Comparison of ENCODE assay signal across 1 cellular context in the genomic region with DNA sequence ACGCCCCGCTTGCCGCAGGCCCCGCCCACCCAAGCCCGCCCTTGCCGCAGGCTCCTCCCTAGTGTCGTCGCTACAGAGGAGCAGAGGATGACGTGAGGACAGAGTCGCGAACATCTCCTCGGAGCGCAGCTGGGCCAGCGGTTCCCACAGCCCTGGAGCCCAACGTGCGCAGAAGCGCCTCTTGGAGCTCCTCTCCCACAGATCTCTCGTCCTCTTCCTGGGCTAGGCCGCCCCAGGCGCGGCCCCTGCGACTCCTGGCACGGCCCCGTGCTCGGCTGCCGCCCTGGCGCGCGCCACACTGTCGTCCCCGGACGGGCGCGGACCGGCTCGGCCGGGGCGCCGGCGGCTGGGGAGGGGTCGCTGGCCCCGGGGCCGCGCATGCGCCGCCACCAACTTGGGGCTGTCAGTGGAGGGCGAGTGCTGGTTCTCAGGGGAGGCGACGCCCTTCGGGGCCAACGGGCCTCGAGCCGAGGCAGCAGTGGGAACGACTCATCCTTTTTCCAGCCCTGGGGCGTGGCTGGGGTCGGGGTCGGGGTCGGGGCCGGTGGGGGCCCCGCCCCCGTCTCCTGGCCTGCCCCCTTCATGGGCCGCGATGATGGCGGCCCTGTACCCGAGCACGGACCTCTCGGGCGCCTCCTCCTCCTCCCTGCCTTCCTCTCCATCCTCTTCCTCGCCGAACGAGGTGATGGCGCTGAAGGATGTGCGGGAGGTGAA.
TF ChIP-seq lines count a peak whose summit lies in the region.

A gene (plus strand): TSS at position 67 of the 714 bp plus-strand sequence. CDS start 526 bp downstream, at position 593.

TF ChIP-seq in K562, 482 proteins besides CTCF, POLR2A, EP300 and RAD21 (continued from another document and continues in another):
- TF ChIP-seq, protein P1, sequence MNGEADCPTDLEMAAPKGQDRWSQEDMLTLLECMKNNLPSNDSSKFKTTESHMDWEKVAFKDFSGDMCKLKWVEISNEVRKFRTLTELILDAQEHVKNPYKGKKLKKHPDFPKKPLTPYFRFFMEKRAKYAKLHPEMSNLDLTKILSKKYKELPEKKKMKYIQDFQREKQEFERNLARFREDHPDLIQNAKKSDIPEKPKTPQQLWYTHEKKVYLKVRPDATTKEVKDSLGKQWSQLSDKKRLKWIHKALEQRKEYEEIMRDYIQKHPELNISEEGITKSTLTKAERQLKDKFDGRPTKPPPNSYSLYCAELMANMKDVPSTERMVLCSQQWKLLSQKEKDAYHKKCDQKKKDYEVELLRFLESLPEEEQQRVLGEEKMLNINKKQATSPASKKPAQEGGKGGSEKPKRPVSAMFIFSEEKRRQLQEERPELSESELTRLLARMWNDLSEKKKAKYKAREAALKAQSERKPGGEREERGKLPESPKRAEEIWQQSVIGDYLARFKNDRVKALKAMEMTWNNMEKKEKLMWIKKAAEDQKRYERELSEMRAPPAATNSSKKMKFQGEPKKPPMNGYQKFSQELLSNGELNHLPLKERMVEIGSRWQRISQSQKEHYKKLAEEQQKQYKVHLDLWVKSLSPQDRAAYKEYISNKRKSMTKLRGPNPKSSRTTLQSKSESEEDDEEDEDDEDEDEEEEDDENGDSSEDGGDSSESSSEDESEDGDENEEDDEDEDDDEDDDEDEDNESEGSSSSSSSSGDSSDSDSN (IDR thresholded peaks at IDR 0.05; ENCODE audit: borderline replicate concordance in 1 of 2, low read depth in 2 of 2, low read length in 2 of 2): peak; percentile 62 to 70; a peak in 2 of 4 replicates
- no peak; the same call in 1 of the 2 replicates for TF ChIP-seq SMAD4 (CRISPR knock-in tag; conservative IDR thresholded peaks at IDR 0.05)
- no peak for TF ChIP-seq ZNF778 (CRISPR knock-in tag; IDR thresholded peaks at IDR 0.05)
- TF ChIP-seq ATF1 (CRISPR knock-in tag; IDR thresholded peaks at IDR 0.05): no peak
- peak; percentile 37 for TF ChIP-seq ATF1 (tag; IDR thresholded peaks at IDR 0.05)
- TF ChIP-seq, protein P2, sequence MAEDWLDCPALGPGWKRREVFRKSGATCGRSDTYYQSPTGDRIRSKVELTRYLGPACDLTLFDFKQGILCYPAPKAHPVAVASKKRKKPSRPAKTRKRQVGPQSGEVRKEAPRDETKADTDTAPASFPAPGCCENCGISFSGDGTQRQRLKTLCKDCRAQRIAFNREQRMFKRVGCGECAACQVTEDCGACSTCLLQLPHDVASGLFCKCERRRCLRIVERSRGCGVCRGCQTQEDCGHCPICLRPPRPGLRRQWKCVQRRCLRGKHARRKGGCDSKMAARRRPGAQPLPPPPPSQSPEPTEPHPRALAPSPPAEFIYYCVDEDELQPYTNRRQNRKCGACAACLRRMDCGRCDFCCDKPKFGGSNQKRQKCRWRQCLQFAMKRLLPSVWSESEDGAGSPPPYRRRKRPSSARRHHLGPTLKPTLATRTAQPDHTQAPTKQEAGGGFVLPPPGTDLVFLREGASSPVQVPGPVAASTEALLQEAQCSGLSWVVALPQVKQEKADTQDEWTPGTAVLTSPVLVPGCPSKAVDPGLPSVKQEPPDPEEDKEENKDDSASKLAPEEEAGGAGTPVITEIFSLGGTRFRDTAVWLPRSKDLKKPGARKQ (CRISPR knock-in tag; IDR thresholded peaks at IDR 0.05): no peak
- TF ChIP-seq, protein P3, sequence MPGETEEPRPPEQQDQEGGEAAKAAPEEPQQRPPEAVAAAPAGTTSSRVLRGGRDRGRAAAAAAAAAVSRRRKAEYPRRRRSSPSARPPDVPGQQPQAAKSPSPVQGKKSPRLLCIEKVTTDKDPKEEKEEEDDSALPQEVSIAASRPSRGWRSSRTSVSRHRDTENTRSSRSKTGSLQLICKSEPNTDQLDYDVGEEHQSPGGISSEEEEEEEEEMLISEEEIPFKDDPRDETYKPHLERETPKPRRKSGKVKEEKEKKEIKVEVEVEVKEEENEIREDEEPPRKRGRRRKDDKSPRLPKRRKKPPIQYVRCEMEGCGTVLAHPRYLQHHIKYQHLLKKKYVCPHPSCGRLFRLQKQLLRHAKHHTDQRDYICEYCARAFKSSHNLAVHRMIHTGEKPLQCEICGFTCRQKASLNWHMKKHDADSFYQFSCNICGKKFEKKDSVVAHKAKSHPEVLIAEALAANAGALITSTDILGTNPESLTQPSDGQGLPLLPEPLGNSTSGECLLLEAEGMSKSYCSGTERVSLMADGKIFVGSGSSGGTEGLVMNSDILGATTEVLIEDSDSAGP (CRISPR knock-in tag; IDR thresholded peaks at IDR 0.05): no peak
- TF ChIP-seq ETS2 (tag; IDR thresholded peaks at IDR 0.05; ENCODE audit: borderline replicate concordance, poor library complexity, severe bottlenecking): no peak
- TF ChIP-seq, protein P4, sequence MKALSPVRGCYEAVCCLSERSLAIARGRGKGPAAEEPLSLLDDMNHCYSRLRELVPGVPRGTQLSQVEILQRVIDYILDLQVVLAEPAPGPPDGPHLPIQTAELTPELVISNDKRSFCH (CRISPR knock-in tag; IDR thresholded peaks at IDR 0.05): no peak
- TF ChIP-seq, protein P4 (tag; IDR thresholded peaks at IDR 0.05): no peak
- peak; percentile 76; the same call in 1 of the 2 replicates for TF ChIP-seq GATAD2B (IDR thresholded peaks at IDR 0.05; ENCODE audit: borderline replicate concordance)
- peak; percentile 37; the same call in 1 of the 2 replicates for TF ChIP-seq POLR2H (tag; IDR thresholded peaks at IDR 0.05; ENCODE audit: low read depth)
- TF ChIP-seq KAT2B (IDR thresholded peaks at IDR 0.05; ENCODE audit: low read depth, low read length): no peak
- TF ChIP-seq SAFB (IDR thresholded peaks at IDR 0.05; ENCODE audit: borderline replicate concordance, low read depth, low read length): no peak
- peak; percentile 79 for TF ChIP-seq TAF1 (IDR thresholded peaks at IDR 0.05; ENCODE audit: control insufficient read depth, extremely low read depth, insufficient read depth, low read length, severe bottlenecking)
- TF ChIP-seq, protein P5, sequence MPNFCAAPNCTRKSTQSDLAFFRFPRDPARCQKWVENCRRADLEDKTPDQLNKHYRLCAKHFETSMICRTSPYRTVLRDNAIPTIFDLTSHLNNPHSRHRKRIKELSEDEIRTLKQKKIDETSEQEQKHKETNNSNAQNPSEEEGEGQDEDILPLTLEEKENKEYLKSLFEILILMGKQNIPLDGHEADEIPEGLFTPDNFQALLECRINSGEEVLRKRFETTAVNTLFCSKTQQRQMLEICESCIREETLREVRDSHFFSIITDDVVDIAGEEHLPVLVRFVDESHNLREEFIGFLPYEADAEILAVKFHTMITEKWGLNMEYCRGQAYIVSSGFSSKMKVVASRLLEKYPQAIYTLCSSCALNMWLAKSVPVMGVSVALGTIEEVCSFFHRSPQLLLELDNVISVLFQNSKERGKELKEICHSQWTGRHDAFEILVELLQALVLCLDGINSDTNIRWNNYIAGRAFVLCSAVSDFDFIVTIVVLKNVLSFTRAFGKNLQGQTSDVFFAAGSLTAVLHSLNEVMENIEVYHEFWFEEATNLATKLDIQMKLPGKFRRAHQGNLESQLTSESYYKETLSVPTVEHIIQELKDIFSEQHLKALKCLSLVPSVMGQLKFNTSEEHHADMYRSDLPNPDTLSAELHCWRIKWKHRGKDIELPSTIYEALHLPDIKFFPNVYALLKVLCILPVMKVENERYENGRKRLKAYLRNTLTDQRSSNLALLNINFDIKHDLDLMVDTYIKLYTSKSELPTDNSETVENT (CRISPR knock-in tag; IDR thresholded peaks at IDR 0.05): peak; percentile 79; the same call in 1 of the 2 replicates
- TF ChIP-seq ZBTB8A (IDR thresholded peaks at IDR 0.05; ENCODE audit: partially characterized antibody): no peak
- TF ChIP-seq SIN3A (IDR thresholded peaks at IDR 0.05; ENCODE audit: borderline replicate concordance in 2 of 2, control insufficient read depth in 1 of 2, low read depth in 2 of 2, low read length in 2 of 2): peak; percentile 10 to 70; a peak in 1 of 4 replicates
- TF ChIP-seq SREBF1 (IDR thresholded peaks at IDR 0.05; ENCODE audit: borderline replicate concordance, low read depth, low read length): no peak
- TF ChIP-seq PHF20 (IDR thresholded peaks at IDR 0.05; ENCODE audit: partially characterized antibody): no peak
- TF ChIP-seq PYGO2 (tag; IDR thresholded peaks at IDR 0.05): no peak
- TF ChIP-seq, protein P6, sequence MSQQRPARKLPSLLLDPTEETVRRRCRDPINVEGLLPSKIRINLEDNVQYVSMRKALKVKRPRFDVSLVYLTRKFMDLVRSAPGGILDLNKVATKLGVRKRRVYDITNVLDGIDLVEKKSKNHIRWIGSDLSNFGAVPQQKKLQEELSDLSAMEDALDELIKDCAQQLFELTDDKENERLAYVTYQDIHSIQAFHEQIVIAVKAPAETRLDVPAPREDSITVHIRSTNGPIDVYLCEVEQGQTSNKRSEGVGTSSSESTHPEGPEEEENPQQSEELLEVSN (IDR thresholded peaks at IDR 0.05; ENCODE audit: borderline replicate concordance in 1 of 2, extremely low read depth in 1 of 2, insufficient read depth in 1 of 2, insufficient read length in 1 of 2, low read depth in 1 of 2, low read length in 1 of 2, poor library complexity in 1 of 2, severe bottlenecking in 1 of 2): peak in 1 of 2 experiments; percentile 63
- TF ChIP-seq RBM15 (IDR thresholded peaks at IDR 0.05; ENCODE audit: insufficient read depth, low read length): no peak
- 0 out of 2 replicates have a peak, but pooled peaks have one; percentile 21 for TF ChIP-seq NFIC (IDR thresholded peaks at IDR 0.05)
- TF ChIP-seq CREM (IDR thresholded peaks at IDR 0.05; ENCODE audit: low read depth): peak; percentile 88
- no peak for TF ChIP-seq THRAP3 (IDR thresholded peaks at IDR 0.05; ENCODE audit: borderline replicate concordance)
- no peak for TF ChIP-seq ZNF41 (CRISPR knock-in tag; conservative IDR thresholded peaks at IDR 0.05)
- TF ChIP-seq, protein P7, sequence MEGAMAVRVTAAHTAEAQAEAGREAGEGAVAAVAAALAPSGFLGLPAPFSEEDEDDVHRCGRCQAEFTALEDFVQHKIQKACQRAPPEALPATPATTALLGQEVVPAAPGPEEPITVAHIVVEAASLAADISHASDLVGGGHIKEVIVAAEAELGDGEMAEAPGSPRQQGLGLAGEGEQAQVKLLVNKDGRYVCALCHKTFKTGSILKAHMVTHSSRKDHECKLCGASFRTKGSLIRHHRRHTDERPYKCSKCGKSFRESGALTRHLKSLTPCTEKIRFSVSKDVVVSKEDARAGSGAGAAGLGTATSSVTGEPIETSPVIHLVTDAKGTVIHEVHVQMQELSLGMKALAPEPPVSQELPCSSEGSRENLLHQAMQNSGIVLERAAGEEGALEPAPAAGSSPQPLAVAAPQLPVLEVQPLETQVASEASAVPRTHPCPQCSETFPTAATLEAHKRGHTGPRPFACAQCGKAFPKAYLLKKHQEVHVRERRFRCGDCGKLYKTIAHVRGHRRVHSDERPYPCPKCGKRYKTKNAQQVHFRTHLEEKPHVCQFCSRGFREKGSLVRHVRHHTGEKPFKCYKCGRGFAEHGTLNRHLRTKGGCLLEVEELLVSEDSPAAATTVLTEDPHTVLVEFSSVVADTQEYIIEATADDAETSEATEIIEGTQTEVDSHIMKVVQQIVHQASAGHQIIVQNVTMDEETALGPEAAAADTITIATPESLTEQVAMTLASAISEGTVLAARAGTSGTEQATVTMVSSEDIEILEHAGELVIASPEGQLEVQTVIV (CRISPR knock-in tag; IDR thresholded peaks at IDR 0.05; ENCODE audit: borderline replicate concordance): 0 out of 2 replicates have a peak, but pooled peaks have one; percentile 32
- 0 out of 2 replicates have a peak, but pooled peaks have one; percentile 14 for TF ChIP-seq EP400 (IDR thresholded peaks at IDR 0.05)
- peak; percentile 55 for TF ChIP-seq TBP (optimal IDR thresholded peaks at IDR 0.05; ENCODE audit: low read depth, low read length)
- no peak for TF ChIP-seq MAFK (IDR thresholded peaks at IDR 0.05; ENCODE audit: low read length)
- TF ChIP-seq LARP7 (IDR thresholded peaks at IDR 0.05): no peak
- peak; percentile 74; the same call in 1 of the 2 replicates for TF ChIP-seq ZBTB7A (IDR thresholded peaks at IDR 0.05; ENCODE audit: borderline replicate concordance, control insufficient read depth, low read depth, low read length)
- no peak for TF ChIP-seq HDAC2 (IDR thresholded peaks at IDR 0.05)
- TF ChIP-seq RCOR1 (IDR thresholded peaks at IDR 0.05; ENCODE audit: borderline replicate concordance in 1 of 2, low read depth in 2 of 2, low read length in 2 of 2): peak in 1 of 2 experiments; percentile 84; a peak in 2 of 4 replicates
- no peak for TF ChIP-seq TAF15 (IDR thresholded peaks at IDR 0.05; ENCODE audit: low read depth, low read length)
- TF ChIP-seq NCOA2 (IDR thresholded peaks at IDR 0.05; ENCODE audit: partially characterized antibody in 2 of 2): no peak
- peak; percentile 22 to 85 (median 77) for TF ChIP-seq YY1 (IDR thresholded peaks at IDR 0.05; ENCODE audit: borderline replicate concordance in 1 of 3, control insufficient read depth in 1 of 3, extremely low read depth in 1 of 3, insufficient read depth in 3 of 3, insufficient read length in 1 of 3, insufficient replicate concordance in 2 of 3, low read depth in 1 of 3, low read length in 2 of 3)
- peak; percentile 85; the same call in 1 of the 2 replicates for TF ChIP-seq PHF8 (IDR thresholded peaks at IDR 0.05; ENCODE audit: borderline replicate concordance, low read length)
- TF ChIP-seq ZNF551 (CRISPR knock-in tag; IDR thresholded peaks at IDR 0.05): no peak
- peak; percentile 89 for TF ChIP-seq ZFX (CRISPR knock-in tag; IDR thresholded peaks at IDR 0.05)
- no peak for TF ChIP-seq HCFC1 (IDR thresholded peaks at IDR 0.05; ENCODE audit: low read depth, low read length)
- TF ChIP-seq, protein P8, sequence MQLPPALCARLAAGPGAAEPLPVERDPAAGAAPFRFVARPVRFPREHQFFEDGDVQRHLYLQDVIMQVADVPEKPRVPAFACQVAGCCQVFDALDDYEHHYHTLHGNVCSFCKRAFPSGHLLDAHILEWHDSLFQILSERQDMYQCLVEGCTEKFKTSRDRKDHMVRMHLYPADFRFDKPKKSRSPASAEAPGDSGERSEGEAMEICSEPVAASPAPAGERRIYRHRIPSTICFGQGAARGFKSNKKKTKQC (CRISPR knock-in tag; IDR thresholded peaks at IDR 0.05): no peak
